27 cellular contexts compared by ENCODE assay signal in the genomic region with DNA sequence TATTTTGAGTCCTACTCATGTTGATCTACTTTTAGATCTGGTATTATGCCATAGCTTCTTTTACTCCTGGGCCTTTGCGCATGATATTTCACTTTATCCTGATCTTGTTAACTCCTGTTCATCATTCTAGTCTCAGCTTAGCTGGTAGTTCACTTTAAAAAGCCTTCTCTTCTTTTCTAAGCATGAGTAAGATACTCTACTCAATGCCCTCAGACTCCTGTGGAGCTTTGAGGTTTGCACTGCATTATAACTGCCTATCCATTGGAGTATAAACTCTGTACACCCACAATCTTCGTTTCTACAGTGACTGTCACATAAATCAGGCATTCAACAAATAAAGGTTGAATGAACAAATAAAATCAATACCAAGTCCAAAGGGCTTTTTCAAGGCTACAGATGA.
"Had no signal": no experiment of that assay in that cellular context is flagged by ENCODE, and none has a peak within 500 bp of the region (broad histone marks: within the 10 kb centered on the region; RNA-seq: fewer than 3 reads in every experiment).

No MANE protein-coding gene starts in this region.

- H3K36me3 ChIP-seq: breast epithelium, esophagus muscularis mucosa, heart left ventricle, right atrium auricular region, WERI-Rb-1 had no signal

- H3K4me3 Mint-ChIP-seq: activated naive CD4-positive, alpha-beta T cell treated with anti-CD3 and anti-CD28 coated beads, Interleukin-2, amount 50 U/mL, for 24 hours; activated T-cell treated with anti-CD3 and anti-CD28 coated beads, Interleukin-2, amount 50 U/mL, for 24 hours; dendritic cell treated with granulocyte-macrophage colony-stimulating factor and Interleukin-4, amounts not matched to agents 40 ng/mL and 50 ng/mL, for 4 days; immature natural killer cell; naive B cell; T-helper 1 cell treated with Interleukin-12 subunit alpha and Interleukin-12 subunit beta and Interleukin-4 antibody, amounts not matched to agents 30 μg/mL and 1 μg/mL, for 36 hours had no signal

- H3K9me3 Mint-ChIP-seq: activated naive CD4-positive, alpha-beta T cell treated with anti-CD3 and anti-CD28 coated beads, Interleukin-2, amount 50 U/mL, for 24 hours; activated T-cell treated with anti-CD3 and anti-CD28 coated beads, Interleukin-2, amount 50 U/mL, for 24 hours; dendritic cell treated with granulocyte-macrophage colony-stimulating factor and Interleukin-4, amounts not matched to agents 40 ng/mL and 50 ng/mL, for 4 days; immature natural killer cell; naive B cell; T-helper 1 cell treated with Interleukin-12 subunit alpha and Interleukin-12 subunit beta and Interleukin-4 antibody, amounts not matched to agents 30 μg/mL and 1 μg/mL, for 36 hours had no signal

- DNase-seq: activated CD4-positive, alpha-beta T cell treated with anti-CD3 and anti-CD28 coated beads, Interleukin-2, amount 50 U/mL, for 1 hour; activated CD8-positive, alpha-beta memory T cell treated with anti-CD3 and anti-CD28 coated beads for 24 hours; activated CD8-positive, alpha-beta memory T cell treated with anti-CD3 and anti-CD28 coated beads, Interleukin-2, amount 50 U/mL, for 4 hours; activated gamma-delta T cell treated with Interleukin-2 at 50 U/mL for 16 hours; activated T-cell treated with anti-CD3 and anti-CD28 coated beads, Interleukin-2, amount 50 U/mL, for 24 hours; central memory CD4-positive, alpha-beta T cell; foreskin keratinocyte; heart left ventricle; hypothalamus; immature natural killer cell; kidney; left colon; mammary epithelial cell; naive B cell; stimulated activated CD4-positive, alpha-beta T cell treated with anti-CD3 and anti-CD28 coated beads, Interleukin-15, amount 100 ng/mL, for 24 hours; stimulated activated CD4-positive, alpha-beta T cell treated with anti-CD3 and anti-CD28 coated beads, Interleukin-2, amount 100 ng/mL, for 24 hours; T1000; testis; WERI-Rb-1 had no signal

- H3K4me1 ChIP-seq: breast epithelium, esophagus muscularis mucosa, foreskin keratinocyte, heart left ventricle, right atrium auricular region, testis had no signal

- H3K4me1 Mint-ChIP-seq: immature natural killer cell, naive B cell had no signal

- ATAC-seq: activated CD4-positive, CD25-positive, alpha-beta regulatory T cell treated with anti-CD3 and anti-CD28 coated beads, Interleukin-2, amount 50 U/mL, for 24 hours; foreskin keratinocyte; heart left ventricle; left colon had no signal

- H3K27me3 Mint-ChIP-seq: activated naive CD4-positive, alpha-beta T cell treated with anti-CD3 and anti-CD28 coated beads, Interleukin-2, amount 50 U/mL, for 24 hours; activated T-cell treated with anti-CD3 and anti-CD28 coated beads, Interleukin-2, amount 50 U/mL, for 24 hours; dendritic cell treated with granulocyte-macrophage colony-stimulating factor and Interleukin-4, amounts not matched to agents 40 ng/mL and 50 ng/mL, for 4 days; naive B cell had no signal

- H3K9me3 ChIP-seq: breast epithelium, esophagus muscularis mucosa, heart left ventricle, right atrium auricular region, testis had no signal

- FAIRE-seq: kidney, urothelium cell line had no signal

- H3K36me3 Mint-ChIP-seq: activated naive CD4-positive, alpha-beta T cell treated with anti-CD3 and anti-CD28 coated beads, Interleukin-2, amount 50 U/mL, for 24 hours; immature natural killer cell; naive B cell had no signal

- H3K27ac ChIP-seq: breast epithelium, esophagus muscularis mucosa, foreskin keratinocyte, heart left ventricle, right atrium auricular region, testis, WERI-Rb-1 had no signal

- H3K27ac Mint-ChIP-seq: activated T-cell treated with anti-CD3 and anti-CD28 coated beads, Interleukin-2, amount 50 U/mL, for 24 hours; dendritic cell treated with granulocyte-macrophage colony-stimulating factor and Interleukin-4, amounts not matched to agents 40 ng/mL and 50 ng/mL, for 4 days; immature natural killer cell; naive B cell; T-helper 1 cell treated with Interleukin-12 subunit alpha and Interleukin-12 subunit beta and Interleukin-4 antibody, amounts not matched to agents 30 μg/mL and 1 μg/mL, for 36 hours had no signal

- H3K27me3 ChIP-seq: breast epithelium, esophagus muscularis mucosa, heart left ventricle, right atrium auricular region, testis had no signal

- H3K4me3 ChIP-seq: breast epithelium, esophagus muscularis mucosa, heart left ventricle, right atrium auricular region, testis had no signal
